In genomic region chr4:67483868-67484602, GRCh38 we compare ENCODE assay signal across 13 cellular contexts.
DNase-seq lines count a peak whose midpoint lies in the region; ATAC-seq, FAIRE-seq and TF ChIP-seq lines count a peak whose summit lies in the region.
"Had no signal": no experiment of that assay in that cellular context is flagged by ENCODE, and none has a peak within 500 bp of the region (broad histone marks: within the 10 kb centered on the region; RNA-seq: fewer than 3 reads in every experiment).

No MANE protein-coding gene starts in this region.

- in situ Hi-C loops in astrocyte of the cerebellum (cut with HindIII; ENCODE audit: low sequenced_read_pairs): no loop called here

- DNase-seq in Daoy (ENCODE audit: low read depth) (peak; percentile 11), HFF-Myc (ENCODE audit: extremely low read depth, low read depth) (peak; percentile 6), astrocyte of the cerebellum (ENCODE audit: low read depth) (peak; percentile 6), SIG-M5 treated with dmso at 0.1 percent for 504 hours (lab: John Stamatoyannopoulos, UW; ENCODE audit: unreplicated experiment) (no peak), ureter (ENCODE audit: low spot score) (no peak)
- DNase-seq: CD8-positive, alpha-beta T cell; cortex of kidney; NCI-H1105 treated with DMSO at 0.1 percent for 48 hours; NCI-H526 treated with DMSO at 0.1 percent for 48 hours; SHP77 had no signal

- peak; percentile 38 for FAIRE-seq in islet of Langerhans (lab: Jason Lieb, UNC)

- TF ChIP-seq CTCF in HFF-Myc (IDR thresholded peaks at IDR 0.05; ENCODE audit: low read depth, low read length, missing control alignments) (no peak), astrocyte of the cerebellum (IDR thresholded peaks at IDR 0.05; ENCODE audit: low read depth, low read length, missing control alignments) (no peak)

- ATAC-seq in HG03280 (IDR thresholded peaks at IDR 0.05; ENCODE audit: unreplicated experiment): no peak
- no peak for ATAC-seq in GM19023 (IDR thresholded peaks at IDR 0.05; ENCODE audit: unreplicated experiment)
- ATAC-seq: CD8-positive, alpha-beta T cell had no signal

- H3K4me3 ChIP-seq in HFF-Myc (replicated peaks; ENCODE audit: low read depth, low read length): no peak overlapping the region
- H3K4me3 ChIP-seq in astrocyte of the cerebellum (ENCODE audit: low read depth, low read length): no peak overlapping the region

Comparison
In these comparisons a context has a peak if more than half of its experiments do, and no peak if none do; other contexts are left out.
1. DNase-seq: peak in Daoy (single experiment), HFF-Myc (single experiment) and astrocyte of the cerebellum (single experiment); none in SIG-M5 treated with dmso at 0.1 percent for 504 hours (single experiment) and ureter (single experiment).